ENCODE assay signal across 8 cellular contexts in genomic region chr7:64902806-64903721, GRCh38. TPM values are rescaled to one million over a fixed set of nuclear protein-coding genes. Genes with fewer than 3 reads are reported as not detected.
DNase-seq lines count a peak whose midpoint lies in the region; ATAC-seq and FAIRE-seq lines count a peak whose summit lies in the region.

Gene ZNF273, plus strand, starts transcription at chr7:64903273. Its CDS starts 45 bp downstream, at chr7:64903318.

- ATAC-seq in HG03439 (IDR thresholded peaks at IDR 0.05; ENCODE audit: unreplicated experiment) (peak; percentile 99), left colon (peak; percentile 100)

- peak; percentile 97 for FAIRE-seq in colon (lab: Jason Lieb, UNC)

- intact Hi-C loops in left colon (cut with DNase I, micrococcal nuclease) = no loop called here

- DNase-seq in Ammon's horn (ENCODE audit: low spot score) (peak; percentile 93), GM19238 (ENCODE audit: insufficient read length, low spot score) (peak; percentile 71), NCI-H510A (lab: John Stamatoyannopoulos, UW) (peak; percentile 72), left colon (peak; percentile 95 to 96)
- DNase-seq in activated CD4-positive, alpha-beta T cell treated with anti-CD3 and anti-CD28 coated beads for 24 hours (ENCODE audit: low read depth in 2 of 2) = peak; percentile 85 to 88
- DNase-seq in stimulated activated CD4-positive, alpha-beta T cell treated with anti-CD3 and anti-CD28 coated beads, Interleukin-1b, Interleukin-23, amount 100 ng/mL, for 4 hours (ENCODE audit: low read depth in 2 of 2) = peak; percentile 80 to 81

RNA-seq across cellular contexts. Expression of gene ZNF273, which starts in this region (rescaled TPM):
- total RNA-seq in left colon = 1 to 10 TPM; 3.9 TPM

Comparison
In these comparisons a context has a peak if more than half of its experiments do, and no peak if none do; other contexts are left out.
1. Peak in every context shown above with its lines: DNase-seq and ATAC-seq.